Comparison of ENCODE assay signal across 8 cellular contexts in the genomic region with DNA sequence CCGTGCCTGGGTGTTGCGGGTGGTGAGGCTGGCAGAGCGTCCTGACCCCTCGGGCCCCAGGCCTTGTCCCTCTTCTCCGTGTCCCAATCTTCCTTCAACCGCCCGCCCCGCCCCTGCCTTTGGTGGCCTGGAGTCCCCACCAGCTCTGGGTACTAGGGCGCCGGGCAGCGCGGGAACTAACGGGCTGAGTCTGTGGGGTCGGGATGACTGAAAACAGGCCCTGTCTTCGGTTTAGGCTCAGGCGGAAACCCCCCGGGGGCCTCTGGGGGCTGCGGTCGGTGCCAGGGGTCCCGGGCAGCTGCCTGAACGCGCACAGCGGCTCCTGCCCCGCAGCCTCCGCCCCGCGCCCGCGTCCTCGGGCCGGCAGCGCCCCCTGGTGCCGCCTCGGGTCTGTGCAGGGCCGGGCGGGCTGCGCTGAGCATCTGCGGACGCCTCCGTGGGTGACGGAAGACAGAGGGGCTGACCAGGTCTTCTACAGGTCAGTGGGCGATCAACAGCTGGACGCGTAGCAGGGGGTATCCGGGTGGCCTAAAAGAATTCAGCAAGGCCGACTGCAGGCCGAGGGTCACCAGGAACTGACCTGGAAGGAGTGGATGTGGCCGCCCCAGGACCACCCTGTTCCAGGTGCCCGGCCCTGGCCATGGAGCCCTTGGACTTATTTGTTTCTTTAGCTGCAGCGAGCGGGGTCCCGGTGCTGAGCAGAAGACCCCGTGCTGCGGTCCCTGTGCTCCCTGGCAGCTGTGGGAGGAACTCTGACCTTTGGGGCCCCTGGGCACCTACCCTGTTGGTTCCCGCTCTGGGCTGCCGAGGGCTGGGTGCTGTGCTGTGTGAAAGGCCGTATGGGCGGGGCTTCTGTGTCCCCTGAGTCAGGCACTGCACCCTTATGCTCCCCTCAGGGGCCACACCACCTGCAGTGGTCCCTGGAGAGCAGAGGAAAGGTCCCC.
A peak's percentile ranks its signal among the peaks of the same experiment; 100 is the strongest.
DNase-seq lines count a peak whose midpoint lies in the region; ATAC-seq and TF ChIP-seq lines count a peak whose summit lies in the region.
"Not testable (repeated sequence)": the region's sequence is repeated elsewhere in the genome, so short reads cannot be mapped to it uniquely, and the experiment has no call there.

No MANE protein-coding gene starts in this region.

- H3K4me3 ChIP-seq in fibroblast of the aortic adventitia (ENCODE audit: low read depth, low read length); upper lobe of left lung: not testable (repeated sequence)
- peak overlapping the region; percentile 33 for H3K4me3 ChIP-seq in neural cell (ENCODE audit: low read length)

- DNase-seq in GOT3 (lab: John Stamatoyannopoulos, UW) (peak; percentile 23), upper lobe of left lung (peak in 1 of 2 donors; percentile 89)
- not testable (repeated sequence) for DNase-seq in RWPE1 (ENCODE audit: low spot score); fibroblast of the aortic adventitia (ENCODE audit: low read depth)
- peak; percentile 41 for DNase-seq in activated naive CD4-positive, alpha-beta T cell treated with Interleukin-2 at 50 U/mL for 16 hours

- H3K9me2 ChIP-seq in neural cell (ENCODE audit: insufficient read depth, low read length): not testable (repeated sequence)

- ATAC-seq in GM18505 (IDR thresholded peaks at IDR 0.05; ENCODE audit: unreplicated experiment) (peak; percentile 73), HG03442 (IDR thresholded peaks at IDR 0.05; ENCODE audit: unreplicated experiment) (peak; percentile 83), upper lobe of left lung (ENCODE audit: low FRiP score in 2 of 2) (peak; percentile 69 to 92)

- TF ChIP-seq CTCF in RWPE1 (conservative IDR thresholded peaks at IDR 0.05; ENCODE audit: low read depth) (peak; percentile 72), fibroblast of the aortic adventitia (IDR thresholded peaks at IDR 0.05; ENCODE audit: insufficient read depth, low read length) (peak; percentile 11), neural cell (IDR thresholded peaks at IDR 0.05; ENCODE audit: poor library complexity, severe bottlenecking) (peak; percentile 62), upper lobe of left lung (IDR thresholded peaks at IDR 0.05) (peak; percentile 47 to 74 (median 56))

- H3K27ac ChIP-seq in RWPE1; neural cell (ENCODE audit: low read length); upper lobe of left lung: not testable (repeated sequence)

- H3K36me3 ChIP-seq in neural cell (ENCODE audit: insufficient read depth, low read length); upper lobe of left lung: not testable (repeated sequence)

- not testable (repeated sequence) for H3K79me2 ChIP-seq in neural cell (replicated peaks; ENCODE audit: insufficient read depth, low read length)

- H3K9me3 ChIP-seq in neural cell (ENCODE audit: low read length); upper lobe of left lung: not testable (repeated sequence)

- H3K4me1 ChIP-seq in upper lobe of left lung: peaks cover 2 to 15% (median 8%) of the 10 kb centered on the region in 4 donors

- H3K9ac ChIP-seq in neural cell (ENCODE audit: low read length): not testable (repeated sequence)

- TF ChIP-seq EP300 in neural cell (conservative IDR thresholded peaks at IDR 0.05; ENCODE audit: poor library complexity, severe bottlenecking); upper lobe of left lung (IDR thresholded peaks at IDR 0.05): not testable (repeated sequence)

- not testable (repeated sequence) for H3F3A ChIP-seq in neural cell (ENCODE audit: insufficient read depth, low read length, poor library complexity, severe bottlenecking)

- WGBS in upper lobe of left lung, 2 donors: 20 to 31% methylated on average over 5 to 10 of the region's 58 CpGs

- H3K27me3 ChIP-seq in neural cell (ENCODE audit: insufficient read depth, low read depth, low read length) (peaks cover 14% of the 10 kb centered on the region), upper lobe of left lung (peaks cover 0 to 23% (median 10%) of the 10 kb centered on the region in 4 donors)

- not testable (repeated sequence) for TF ChIP-seq RAD21 in neural cell (conservative IDR thresholded peaks at IDR 0.05)

- CTCF ChIA-PET in RWPE1 (lab: Yijun Ruan, JAX): interaction anchor here (0.6 to 1.7 kb wide), 7 partner anchors 9 to 731 kb away, joined by 3 to 12 read pairs (median 3); a partner anchor contains a TSS

- H2AFZ ChIP-seq in neural cell (ENCODE audit: low read depth, low read length): not testable (repeated sequence)

- POLR2A ChIA-PET in RWPE1 (lab: Yijun Ruan, JAX; ENCODE audit: low non-redundant PET): not testable (repeated sequence)

- not testable (repeated sequence) for H4K20me1 ChIP-seq in neural cell (ENCODE audit: insufficient read depth)

- H3K4me2 ChIP-seq in neural cell (ENCODE audit: low read length): not testable (repeated sequence)

- not testable (repeated sequence) for TF ChIP-seq POLR2A in GM18505 (IDR thresholded peaks at IDR 0.05; ENCODE audit: borderline replicate concordance, extremely low read depth, insufficient read depth, insufficient read length); upper lobe of left lung (IDR thresholded peaks at IDR 0.05)

Comparison
In these comparisons a context has a peak if more than half of its experiments do, and no peak if none do; other contexts are left out.
1. CTCF ChIP-seq: peak in every context shown above with its lines; median percentile 72 in RWPE1; 62 in neural cell; 56 in upper lobe of left lung; 11 in fibroblast of the aortic adventitia.